32 cellular contexts compared by ENCODE assay signal in genomic region chr20:4708036-4708435, GRCh38. TPM values are rescaled to one million over a fixed set of nuclear protein-coding genes. Genes with fewer than 3 reads are reported as not detected.
"Had no signal": no experiment of that assay in that cellular context is flagged by ENCODE, and none has a peak within 500 bp of the region (broad histone marks: within the 10 kb centered on the region; RNA-seq: fewer than 3 reads in every experiment).

No MANE protein-coding gene starts in this region.

- H3K27ac ChIP-seq: ascending aorta, breast epithelium, cardiac muscle cell, colonic mucosa, esophagus muscularis mucosa, foreskin keratinocyte, gastrocnemius medialis, WERI-Rb-1 had no signal

- ATAC-seq: activated CD4-positive, CD25-positive, alpha-beta regulatory T cell treated with anti-CD3 and anti-CD28 coated beads, Interleukin-2, amount 50 U/mL, for 24 hours; activated CD8-positive, alpha-beta T cell treated with anti-CD3 and anti-CD28 coated beads for 36 hours; activated naive CD4-positive, alpha-beta T cell treated with anti-CD3 and anti-CD28 coated beads, Interleukin-2, amount 50 U/mL, for 72 hours; activated T-cell treated with anti-CD3 and anti-CD28 coated beads, Interleukin-2, amount 50 U/mL, for 72 hours; foreskin keratinocyte; gastrocnemius medialis; T-helper 17 cell had no signal

- H3K4me3 ChIP-seq: ascending aorta, breast epithelium, cardiac muscle cell, colonic mucosa, esophagus muscularis mucosa, gastrocnemius medialis had no signal

- H3K36me3 ChIP-seq: ascending aorta, breast epithelium, cardiac muscle cell, colonic mucosa, esophagus muscularis mucosa, gastrocnemius medialis, WERI-Rb-1 had no signal

- H3K27me3 ChIP-seq: ascending aorta, cardiac muscle cell, colonic mucosa, esophagus muscularis mucosa, foreskin keratinocyte, gastrocnemius medialis had no signal

- DNase-seq: activated B cell treated with CpG ODN at 0.5 μM for 24 hours; activated CD4-positive, alpha-beta T cell treated with anti-CD3 and anti-CD28 coated beads for 48 hours; activated CD4-positive, alpha-beta T cell treated with anti-CD3 and anti-CD28 coated beads, Interleukin-2, amount 50 U/mL, for 1 hour; activated CD4-positive, alpha-beta T cell treated with anti-CD3 and anti-CD28 coated beads, Interleukin-2, amount 50 U/mL, for 48 hours; activated CD8-positive, alpha-beta memory T cell treated with anti-CD3 and anti-CD28 coated beads, Interleukin-2, amount 50 U/mL, for 48 hours; activated CD8-positive, alpha-beta T cell treated with anti-CD3 and anti-CD28 coated beads for 36 hours; activated gamma-delta T cell; activated naive CD4-positive, alpha-beta T cell; activated naive CD4-positive, alpha-beta T cell treated with anti-CD3 and anti-CD28 coated beads, Interleukin-2, amount 10 ng/mL, durations not matched to agents 7 days and 5 days; activated naive CD8-positive, alpha-beta T cell treated with anti-CD3 and anti-CD28 coated beads, Interleukin-2, amount 10 ng/mL, durations not matched to agents 7 days and 5 days; activated T-cell treated with anti-CD3 and anti-CD28 coated beads for 4 hours; activated T-cell treated with anti-CD3 and anti-CD28 coated beads, Interleukin-2, amount 50 U/mL, for 24 hours; activated T-cell treated with anti-CD3 and anti-CD28 coated beads, Interleukin-2, amount 50 U/mL, for 72 hours; central memory CD4-positive, alpha-beta T cell; cerebellar nuclear complex; colonic mucosa; effector memory CD4-positive, alpha-beta T cell; erythroblast; foreskin keratinocyte; gastrocnemius medialis; glutamatergic neuron; T-helper 1 cell; T-helper 17 cell; T1000; WERI-Rb-1 had no signal

- H3K9me3 ChIP-seq: ascending aorta, breast epithelium, colonic mucosa, gastrocnemius medialis had no signal

- H3K4me1 ChIP-seq: ascending aorta, breast epithelium, colonic mucosa had no signal

RNA-seq across cellular contexts. Expression of gene PRND, which starts 13.7 kb away (rescaled TPM):
- total RNA-seq: activated B cell treated with CpG ODN at 0.5 μM for 24 hours; activated CD8-positive, alpha-beta memory T cell treated with anti-CD3 and anti-CD28 coated beads for 36 hours; activated CD8-positive, alpha-beta T cell treated with anti-CD3 and anti-CD28 coated beads for 36 hours; activated naive CD4-positive, alpha-beta T cell treated with anti-CD3 and anti-CD28 coated beads, Interleukin-2, amount 50 U/mL, for 72 hours; activated naive CD8-positive, alpha-beta T cell treated with anti-CD3 and anti-CD28 coated beads, Interleukin-2, amount 10 ng/mL, durations not matched to agents 7 days and 5 days; activated T-cell treated with anti-CD3 and anti-CD28 coated beads, Interleukin-2, amount 50 U/mL, for 72 hours; ascending aorta; breast epithelium; esophagus muscularis mucosa; foreskin keratinocyte; gastrocnemius medialis; T-helper 17 cell had no signal
- polyA plus RNA-seq: cardiac muscle cell, foreskin keratinocyte had no signal
